ENCODE assay signal across 9 cellular contexts in genomic region chr9:121736964-121737462, GRCh38.
DNase-seq lines count a peak whose midpoint lies in the region; ATAC-seq, FAIRE-seq and TF ChIP-seq lines count a peak whose summit lies in the region.
"Had no signal": no experiment of that assay in that cellular context is flagged by ENCODE, and none has a peak within 500 bp of the region (broad histone marks: within the 10 kb centered on the region; RNA-seq: fewer than 3 reads in every experiment).

No MANE protein-coding gene starts in this region.

- DNase-seq in HuH-7 (ENCODE audit: low spot score) (peak; percentile 68), right lobe of liver (no peak), testis (peak; percentile 74), GM19239 (ENCODE audit: insufficient read length, low spot score) (no peak), head of caudate nucleus (no peak)
- DNase-seq: activated CD4-positive, CD25-positive, alpha-beta regulatory T cell had no signal

- WGBS in right lobe of liver (ENCODE audit: insufficient coverage, low coverage, low lambda C conversion rate, missing lambda C conversion rate), result 67% methylated on average over 8 of the region's 13 CpGs
- WGBS in testis, 2 donors, result 45 to 53% methylated on average over 13 of the region's 13 CpGs

- H3K36me3 ChIP-seq in right lobe of liver (no peaks in the 10 kb centered on the region), testis (ENCODE audit: low read depth, missing control alignments) (no peaks in the 10 kb centered on the region)

- intact Hi-C loops in right lobe of liver (cut with DNase I) (no loop called here), testis (cut with DNase I; ENCODE audit: low total_unique reads) (no loop called here), head of caudate nucleus (cut with DNase I) (no loop called here)

- H3K4me1 ChIP-seq in right lobe of liver (peaks cover 0 to 31% (median 0%) of the 10 kb centered on the region in 4 donors), testis (peaks cover 59% of the 10 kb centered on the region)

- H3K27me3 ChIP-seq in right lobe of liver (no peaks in the 10 kb centered on the region), testis (no peaks in the 10 kb centered on the region)

- H3K27ac ChIP-seq in cingulate gyrus (ENCODE audit: low read depth, low read length) (peak overlapping the region; percentile 20), right lobe of liver (peak overlapping the region in 1 of 3 donors; percentile 24), testis (peak overlapping the region; percentile 86 to 91)

- TF ChIP-seq CTCF in right lobe of liver (IDR thresholded peaks at IDR 0.05), result no peak
- TF ChIP-seq CTCF in testis (IDR thresholded peaks at IDR 0.05), result no peak

- H3K4me3 ChIP-seq in right lobe of liver (no peak overlapping the region), testis (peak overlapping the region; percentile 44 to 56)

- no peak for FAIRE-seq in GM19239 (lab: Jason Lieb, UNC)

- H3K9me3 ChIP-seq in right lobe of liver (no peaks in the 10 kb centered on the region), testis (no peaks in the 10 kb centered on the region)

- ATAC-seq in right lobe of liver, result peak; percentile 24 to 63 (median 29)
- no peak for ATAC-seq in GM19467 (IDR thresholded peaks at IDR 0.05; ENCODE audit: unreplicated experiment)
- ATAC-seq in GM18517 (IDR thresholded peaks at IDR 0.05; ENCODE audit: unreplicated experiment), result no peak

- no peak for TF ChIP-seq POLR2A in right lobe of liver (IDR thresholded peaks at IDR 0.05)
- no peak for TF ChIP-seq POLR2A in testis (IDR thresholded peaks at IDR 0.05)

Comparison
In these comparisons a context has a peak if more than half of its experiments do, and no peak if none do; other contexts are left out.
1. DNase-seq: peak in HuH-7 (single experiment) and testis (single experiment); none in right lobe of liver (0 of 3), GM19239 (single experiment) and head of caudate nucleus (0 of 42).
2. ATAC-seq: peak in right lobe of liver (4 of 4); none in GM19467 (single experiment) and GM18517 (single experiment).
3. H3K4me3 ChIP-seq: peak in testis (2 of 2); none in right lobe of liver (0 of 3).